21 cellular contexts compared by ENCODE assay signal in the genomic region with DNA sequence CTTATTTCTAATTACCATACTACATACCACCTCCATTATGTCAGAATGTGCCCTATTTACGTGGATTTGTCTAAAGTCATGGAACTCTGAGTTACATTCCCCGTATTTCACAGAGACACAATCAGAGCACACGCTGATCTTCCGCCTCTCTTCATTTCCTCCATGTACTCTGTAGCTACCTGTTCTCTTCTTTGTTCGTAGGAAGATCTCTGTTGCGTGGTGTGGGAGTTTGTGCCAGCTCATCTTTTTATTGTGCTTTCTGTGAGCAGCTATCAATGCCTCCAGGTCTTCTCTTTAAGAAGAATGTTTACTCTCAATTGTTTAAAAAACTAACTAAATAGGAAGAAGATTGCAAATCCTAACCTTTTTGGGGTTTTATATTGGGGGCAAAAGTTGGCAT. TPM values are rescaled to one million over a fixed set of nuclear protein-coding genes. Genes with fewer than 3 reads are reported as not detected.
DNase-seq lines count a peak whose midpoint lies in the region; ATAC-seq lines count a peak whose summit lies in the region.
"Had no signal": no experiment of that assay in that cellular context is flagged by ENCODE, and none has a peak within 500 bp of the region (broad histone marks: within the 10 kb centered on the region; RNA-seq: fewer than 3 reads in every experiment).

No MANE protein-coding gene starts in this region.

- H3K4me1 Mint-ChIP-seq in activated CD4-positive, alpha-beta T cell treated with anti-CD3 and anti-CD28 coated beads for 36 hours, result peaks cover 84% of the 10 kb centered on the region
- peaks cover 56 to 92% (median 78%) of the 10 kb centered on the region in 4 donors for H3K4me1 Mint-ChIP-seq in CD4-positive, alpha-beta memory T cell
- peaks cover 60% of the 10 kb centered on the region for H3K4me1 Mint-ChIP-seq in activated T-helper 2 cell treated with anti-CD3 and anti-CD28 coated beads, Interferon-gamma antibody, Interleukin-2, Interleukin-4, amounts not matched to agents 10 μg/mL and 5 μg/mL and 100 μg/mL, durations not matched to agents 14 hours and 24 hours and 36 hours (ENCODE audit: low read depth)

- H3K4me3 Mint-ChIP-seq in activated CD4-positive, alpha-beta T cell treated with anti-CD3 and anti-CD28 coated beads for 36 hours, result peak overlapping the region; percentile 11
- H3K4me3 Mint-ChIP-seq in CD4-positive, alpha-beta memory T cell, result peak overlapping the region in 7 of 8 donors; percentile 39 to 83 (median 71)
- H3K4me3 Mint-ChIP-seq in activated T-helper 2 cell treated with anti-CD3 and anti-CD28 coated beads, Interferon-gamma antibody, Interleukin-2, Interleukin-4, amounts not matched to agents 10 μg/mL and 5 μg/mL and 100 μg/mL, durations not matched to agents 14 hours and 24 hours and 36 hours (ENCODE audit: low read depth), result peak overlapping the region; percentile 7

- peak overlapping the region; percentile 29 for H3K27ac ChIP-seq in CD4-positive, alpha-beta memory T cell (ENCODE audit: low read depth, low read length)
- H3K27ac ChIP-seq: ascending aorta, esophagus squamous epithelium, gastroesophageal sphincter, SK-N-MC, uterus had no signal

- H3K4me1 ChIP-seq in CD4-positive, alpha-beta memory T cell (ENCODE audit: insufficient read depth, low read length), result peaks cover 91% of the 10 kb centered on the region
- H3K4me1 ChIP-seq: ascending aorta, gastroesophageal sphincter, uterus had no signal

- intact Hi-C loops in activated CD4-positive, alpha-beta T cell treated with anti-CD3 and anti-CD28 coated beads for 36 hours (cut with DNase I, micrococcal nuclease), result no loop called here
- intact Hi-C loops in CD4-positive, alpha-beta memory T cell (cut with micrococcal nuclease), result loop anchor here (1.0 kb wide), 1 partner anchor 8 kb away; no protein-coding TSS in a partner anchor
- intact Hi-C loops in activated T-helper 2 cell treated with anti-CD3 and anti-CD28 coated beads, Interferon-gamma antibody, Interleukin-2, Interleukin-4, amounts not matched to agents 10 μg/mL and 5 μg/mL and 100 μg/mL, durations not matched to agents 14 hours and 24 hours and 36 hours (cut with micrococcal nuclease), result loop anchor here (10.0 kb wide), 2 partner anchors 402 to 588 kb away; no protein-coding TSS in a partner anchor

- CTCF ChIA-PET in activated CD4-positive, alpha-beta T cell treated with anti-CD3 and anti-CD28 coated beads for 36 hours (lab: Charles Lee), result interaction anchor here (0.9 to 1.6 kb wide), 7 partner anchors 24 to 470 kb away, joined by 3 to 5 read pairs (median 3); a partner anchor contains a TSS
- CTCF ChIA-PET in CD4-positive, alpha-beta memory T cell (lab: Charles Lee; ENCODE audit: partially characterized antibody), result interaction anchor here (0.7 to 1.6 kb wide), 5 partner anchors 25 to 52 kb away, joined by 3 to 6 read pairs (median 4); a partner anchor contains a TSS

- no peak for ATAC-seq in activated CD4-positive, alpha-beta T cell treated with anti-CD3 and anti-CD28 coated beads for 36 hours
- ATAC-seq in HG03378 (IDR thresholded peaks at IDR 0.05; ENCODE audit: unreplicated experiment) (no peak), GM19463 (IDR thresholded peaks at IDR 0.05; ENCODE audit: unreplicated experiment) (no peak)
- ATAC-seq: gastroesophageal sphincter, HepG2 had no signal

- H3K27me3 Mint-ChIP-seq in activated CD4-positive, alpha-beta T cell treated with anti-CD3 and anti-CD28 coated beads for 36 hours, result no peaks in the 10 kb centered on the region
- H3K27me3 Mint-ChIP-seq in CD4-positive, alpha-beta memory T cell, result no peaks in the 10 kb centered on the region
- H3K27me3 Mint-ChIP-seq in activated T-helper 2 cell treated with anti-CD3 and anti-CD28 coated beads, Interferon-gamma antibody, Interleukin-2, Interleukin-4, amounts not matched to agents 10 μg/mL and 5 μg/mL and 100 μg/mL, durations not matched to agents 14 hours and 24 hours and 36 hours (ENCODE audit: low read depth), result no peaks in the 10 kb centered on the region

- no peak overlapping the region for H3K4me3 ChIP-seq in CD4-positive, alpha-beta memory T cell (ENCODE audit: low read length in 2 of 2)
- H3K4me3 ChIP-seq: ascending aorta, esophagus squamous epithelium, gastroesophageal sphincter, lung, SK-N-MC, uterus had no signal

- no peaks in the 10 kb centered on the region for H3K27me3 ChIP-seq in CD4-positive, alpha-beta memory T cell (ENCODE audit: insufficient read depth, low read length)
- H3K27me3 ChIP-seq: ascending aorta, esophagus squamous epithelium, gastroesophageal sphincter, uterus had no signal

- H3K9me3 Mint-ChIP-seq in activated CD4-positive, alpha-beta T cell treated with anti-CD3 and anti-CD28 coated beads for 36 hours (ENCODE audit: low read depth), result no peaks in the 10 kb centered on the region
- H3K9me3 Mint-ChIP-seq in CD4-positive, alpha-beta memory T cell, result no peaks in the 10 kb centered on the region
- no peaks in the 10 kb centered on the region for H3K9me3 Mint-ChIP-seq in activated T-helper 2 cell treated with anti-CD3 and anti-CD28 coated beads, Interferon-gamma antibody, Interleukin-2, Interleukin-4, amounts not matched to agents 10 μg/mL and 5 μg/mL and 100 μg/mL, durations not matched to agents 14 hours and 24 hours and 36 hours

- peaks cover 61% of the 10 kb centered on the region for H3K36me3 Mint-ChIP-seq in activated CD4-positive, alpha-beta T cell treated with anti-CD3 and anti-CD28 coated beads for 36 hours (ENCODE audit: low read depth)
- peaks cover 57 to 72% of the 10 kb centered on the region in 2 donors for H3K36me3 Mint-ChIP-seq in CD4-positive, alpha-beta memory T cell
- H3K36me3 Mint-ChIP-seq in activated T-helper 2 cell treated with anti-CD3 and anti-CD28 coated beads, Interferon-gamma antibody, Interleukin-2, Interleukin-4, amounts not matched to agents 10 μg/mL and 5 μg/mL and 100 μg/mL, durations not matched to agents 14 hours and 24 hours and 36 hours (ENCODE audit: low read depth), result peaks cover 75% of the 10 kb centered on the region

- peak overlapping the region; percentile 92 for H3K27ac Mint-ChIP-seq in activated CD4-positive, alpha-beta T cell treated with anti-CD3 and anti-CD28 coated beads for 36 hours
- H3K27ac Mint-ChIP-seq in CD4-positive, alpha-beta memory T cell, result peak overlapping the region; percentile 83 to 97 (median 94)
- peak overlapping the region; percentile 83 for H3K27ac Mint-ChIP-seq in activated T-helper 2 cell treated with anti-CD3 and anti-CD28 coated beads, Interferon-gamma antibody, Interleukin-2, Interleukin-4, amounts not matched to agents 10 μg/mL and 5 μg/mL and 100 μg/mL, durations not matched to agents 14 hours and 24 hours and 36 hours

- no peak for DNase-seq in activated CD4-positive, alpha-beta T cell treated with anti-CD3 and anti-CD28 coated beads for 36 hours
- no peak for DNase-seq in activated CD4-positive, alpha-beta T cell treated with anti-CD3 and anti-CD28 coated beads, Interleukin-2, amount 50 U/mL, for 1 hour
- DNase-seq in CD4-positive, alpha-beta memory T cell, result no peak
- no peak for DNase-seq in activated T-helper 2 cell treated with anti-CD3 and anti-CD28 coated beads, Interferon-gamma antibody, Interleukin-2, Interleukin-4, amounts not matched to agents 10 μg/mL and 5 μg/mL and 100 μg/mL, durations not matched to agents 14 hours and 24 hours and 36 hours (ENCODE audit: low spot score)
- DNase-seq in islet precursor cell (peak; percentile 4), SHP77 treated with DMSO at 0.1 percent for 48 hours (lab: John Stamatoyannopoulos, UW) (no peak)
- DNase-seq: effector CD8-positive, alpha-beta T cell; esophagus squamous epithelium; NCI-H1436; NCI-H510A treated with DMSO at 0.1 percent for 48 hours; uterus had no signal

- peaks cover 43% of the 10 kb centered on the region for H3K36me3 ChIP-seq in CD4-positive, alpha-beta memory T cell (ENCODE audit: insufficient read depth, low read length)
- H3K36me3 ChIP-seq: uterus had no signal

- H3K9me3 ChIP-seq in CD4-positive, alpha-beta memory T cell (ENCODE audit: control insufficient read depth in 1 of 2, low read length in 2 of 2), result no peaks in the 10 kb centered on the region
- H3K9me3 ChIP-seq: ascending aorta, esophagus squamous epithelium, gastroesophageal sphincter, uterus had no signal

- POLR2A ChIA-PET in activated CD4-positive, alpha-beta T cell treated with anti-CD3 and anti-CD28 coated beads for 36 hours (lab: Charles Lee), result interaction anchor here (1.0 to 1.6 kb wide), 2 partner anchors 16 to 27 kb away, joined by 3 to 4 read pairs; a partner anchor contains a TSS
- POLR2A ChIA-PET in CD4-positive, alpha-beta memory T cell (lab: Charles Lee; ENCODE audit: partially characterized antibody), result interaction anchor here (1.0 to 16.5 kb wide), 7 partner anchors 11 to 29 kb away, joined by 3 to 210 read pairs (median 5); a partner anchor contains a TSS

RNA-seq across cellular contexts. Expression of a gene that starts 26.9 kb away (rescaled TPM):
- 100 to 1,000 TPM; 143 to 175 TPM for total RNA-seq in activated CD4-positive, alpha-beta T cell treated with anti-CD3 and anti-CD28 coated beads for 36 hours
- 100 to 1,000 TPM; 416 to 457 TPM for total RNA-seq in CD4-positive, alpha-beta memory T cell
- 100 to 1,000 TPM in 1 of 2 donors, 10 to 100 TPM in 1; 41.6 to 151 TPM for polyA plus RNA-seq in CD4-positive, alpha-beta memory T cell
- 166 and 169 TPM in 2 replicates for total RNA-seq in activated T-helper 2 cell treated with anti-CD3 and anti-CD28 coated beads, Interferon-gamma antibody, Interleukin-2, Interleukin-4, amounts not matched to agents 10 μg/mL and 5 μg/mL and 100 μg/mL, durations not matched to agents 14 hours and 24 hours and 36 hours

RNA-seq across cellular contexts. Expression of a gene that starts 54.6 kb away (rescaled TPM):
- total RNA-seq in activated CD4-positive, alpha-beta T cell treated with anti-CD3 and anti-CD28 coated beads for 36 hours, result under 1 TPM in 1 of 2 experiments, not detected in 1; 0.14 TPM
- total RNA-seq in CD4-positive, alpha-beta memory T cell, result not detected
- polyA plus RNA-seq in CD4-positive, alpha-beta memory T cell, result under 1 TPM in 1 of 2 donors, not detected in 1; 0.14 TPM
- not detected in 2 replicates for total RNA-seq in activated T-helper 2 cell treated with anti-CD3 and anti-CD28 coated beads, Interferon-gamma antibody, Interleukin-2, Interleukin-4, amounts not matched to agents 10 μg/mL and 5 μg/mL and 100 μg/mL, durations not matched to agents 14 hours and 24 hours and 36 hours
- total RNA-seq: ascending aorta, G401, kidney epithelial cell, M059J had no signal

Comparison
In these comparisons a context has a peak if more than half of its experiments do, and no peak if none do; other contexts are left out.
1. H3K4me3 Mint-ChIP-seq: peak in every context shown above with its lines; median percentile 71 in CD4-positive, alpha-beta memory T cell; 11 in activated CD4-positive, alpha-beta T cell treated with anti-CD3 and anti-CD28 coated beads for 36 hours; 7 in activated T-helper 2 cell treated with anti-CD3 and anti-CD28 coated beads, Interferon-gamma antibody, Interleukin-2, Interleukin-4, amounts not matched to agents 10 μg/mL and 5 μg/mL and 100 μg/mL, durations not matched to agents 14 hours and 24 hours and 36 hours.
2. intact Hi-C loops: an anchor here in CD4-positive, alpha-beta memory T cell (1.0 kb wide) and activated T-helper 2 cell treated with anti-CD3 and anti-CD28 coated beads, Interferon-gamma antibody, Interleukin-2, Interleukin-4, amounts not matched to agents 10 μg/mL and 5 μg/mL and 100 μg/mL, durations not matched to agents 14 hours and 24 hours and 36 hours (10.0 kb wide); none called in activated CD4-positive, alpha-beta T cell treated with anti-CD3 and anti-CD28 coated beads for 36 hours.